In the genomic region with DNA sequence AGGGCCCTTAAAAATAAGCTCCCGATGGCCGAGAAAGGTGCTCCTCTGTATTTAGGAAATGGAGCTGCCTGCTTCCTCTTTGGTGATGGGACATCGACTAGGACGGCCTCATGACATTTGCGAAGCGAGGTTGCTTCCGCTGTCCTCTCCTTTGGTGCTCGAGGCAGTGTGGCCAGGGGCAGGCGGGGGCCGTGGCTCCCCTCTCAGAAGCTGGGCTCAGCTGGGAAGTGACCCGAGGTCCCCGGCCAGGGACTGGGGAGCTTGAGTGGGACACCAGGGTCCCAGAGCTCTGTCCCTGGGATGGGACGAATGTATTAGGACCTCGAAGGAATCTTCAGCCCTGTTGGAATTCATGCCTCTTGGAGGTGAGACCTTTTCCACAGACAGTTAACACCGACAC, we compare ENCODE assay signal across 29 cellular contexts.
"Had no signal": no experiment of that assay in that cellular context is flagged by ENCODE, and none has a peak within 500 bp of the region (broad histone marks: within the 10 kb centered on the region; RNA-seq: fewer than 3 reads in every experiment).

No MANE protein-coding gene starts in this region.

- DNase-seq: activated B cell treated with CpG ODN at 0.5 μM for 24 hours; activated CD4-positive, alpha-beta T cell treated with anti-CD3 and anti-CD28 coated beads for 48 hours; activated CD4-positive, alpha-beta T cell treated with anti-CD3 and anti-CD28 coated beads, Interleukin-2, amount 50 U/mL, for 1 hour; activated CD4-positive, alpha-beta T cell treated with anti-CD3 and anti-CD28 coated beads, Interleukin-2, amount 50 U/mL, for 48 hours; activated CD8-positive, alpha-beta memory T cell treated with anti-CD3 and anti-CD28 coated beads for 24 hours; activated CD8-positive, alpha-beta T cell treated with anti-CD3 and anti-CD28 coated beads for 36 hours; activated effector memory CD4-positive, alpha-beta T cell treated with anti-CD3 and anti-CD28 coated beads, Interleukin-2, amount 50 U/mL, for 16 hours; activated naive CD4-positive, alpha-beta T cell treated with anti-CD3 and anti-CD28 coated beads for 36 hours; activated naive CD8-positive, alpha-beta T cell treated with anti-CD3 and anti-CD28 coated beads for 36 hours; activated naive CD8-positive, alpha-beta T cell treated with anti-CD3 and anti-CD28 coated beads, Interleukin-2, amount 50 U/mL, for 24 hours; activated T-cell treated with anti-CD3 and anti-CD28 coated beads, Interleukin-2, amount 50 U/mL, for 48 hours; adrenal gland; amygdala; central memory CD4-positive, alpha-beta T cell; cerebellar nuclear complex; colonic mucosa; effector CD8-positive, alpha-beta T cell; esophagus squamous epithelium; foreskin melanocyte; heart right ventricle; T-helper 2 cell; WERI-Rb-1 had no signal

- FAIRE-seq: endometrium, endothelial cell of umbilical vein had no signal

- H3K4me3 ChIP-seq: adrenal gland, breast epithelium, cardiac muscle cell, colonic mucosa, esophagus squamous epithelium, gastroesophageal sphincter, heart right ventricle had no signal

- H3K27me3 ChIP-seq: adrenal gland, breast epithelium, cardiac muscle cell, colonic mucosa, gastroesophageal sphincter had no signal

- H3K4me1 ChIP-seq: adrenal gland, breast epithelium, colonic mucosa, esophagus squamous epithelium, gastroesophageal sphincter had no signal

- H3K9me3 ChIP-seq: adrenal gland, breast epithelium, colonic mucosa, esophagus squamous epithelium, gastroesophageal sphincter, heart right ventricle had no signal

- H3K36me3 ChIP-seq: adrenal gland, breast epithelium, cardiac muscle cell, colonic mucosa, esophagus squamous epithelium, gastroesophageal sphincter, heart right ventricle, WERI-Rb-1 had no signal

- ATAC-seq: activated CD4-positive, CD25-positive, alpha-beta regulatory T cell treated with anti-CD3 and anti-CD28 coated beads, Interleukin-2, amount 50 U/mL, for 24 hours; activated CD8-positive, alpha-beta T cell treated with anti-CD3 and anti-CD28 coated beads for 36 hours; activated naive CD8-positive, alpha-beta T cell treated with anti-CD3 and anti-CD28 coated beads, Interleukin-2, amount 50 U/mL, for 24 hours; gastroesophageal sphincter; heart right ventricle had no signal

- H3K27ac ChIP-seq: adrenal gland, breast epithelium, cardiac muscle cell, colonic mucosa, epithelial cell of prostate, esophagus squamous epithelium, gastroesophageal sphincter, heart right ventricle, WERI-Rb-1 had no signal
